ENCODE assay signal across 2 cellular contexts in the genomic region with DNA sequence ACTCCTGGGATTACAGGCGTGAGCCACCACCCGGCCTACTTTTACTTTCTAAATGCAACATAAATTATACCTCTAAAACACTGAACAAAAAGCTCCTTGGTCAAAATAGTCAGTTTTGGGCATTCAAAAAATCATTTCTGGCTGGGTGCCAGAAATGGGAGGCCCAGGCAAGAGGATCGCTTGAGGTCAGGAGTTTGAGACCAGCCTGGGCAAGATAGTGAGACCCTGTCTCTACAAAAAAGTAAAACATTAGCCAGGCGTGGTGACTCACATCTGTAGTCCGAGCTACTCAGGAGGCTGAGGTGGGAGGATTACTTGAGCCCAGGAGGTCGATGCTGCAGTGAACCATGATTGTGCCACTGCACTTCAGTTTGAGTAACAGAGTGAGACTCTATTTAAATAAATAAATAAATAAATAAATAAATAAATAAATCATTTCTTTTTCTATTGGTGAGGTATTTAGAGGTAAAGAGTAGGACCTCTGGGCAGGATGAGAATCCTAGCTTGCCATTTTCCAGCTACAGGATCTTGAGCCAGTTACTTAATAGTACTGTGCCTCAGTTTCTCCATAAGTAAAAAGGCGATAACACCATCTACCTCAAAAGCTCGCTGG.
TF ChIP-seq lines count a peak whose summit lies in the region.

No MANE protein-coding gene starts in this region.

TF ChIP-seq in HepG2, 621 proteins besides CTCF, POLR2A, EP300 and RAD21:
- TF ChIP-seq DMAP1 (CRISPR knock-in tag; IDR thresholded peaks at IDR 0.05) (no peak), ZNF121 (CRISPR knock-in tag; IDR thresholded peaks at IDR 0.05) (peak; percentile 66; the same call in 1 of the 2 replicates), ZNF816 (CRISPR knock-in tag; IDR thresholded peaks at IDR 0.05; ENCODE audit: borderline replicate concordance) (no peak), HMG20A (CRISPR knock-in tag; IDR thresholded peaks at IDR 0.05; ENCODE audit: borderline replicate concordance) (no peak), NCOR1 (IDR thresholded peaks at IDR 0.05; ENCODE audit: borderline replicate concordance, low read length) (no peak), NR2F1 (CRISPR knock-in tag; IDR thresholded peaks at IDR 0.05) (no peak), ZNF550 (CRISPR knock-in tag; IDR thresholded peaks at IDR 0.05; ENCODE audit: borderline replicate concordance) (no peak), LCORL (IDR thresholded peaks at IDR 0.05) (peak; percentile 87), LCORL (CRISPR knock-in tag; IDR thresholded peaks at IDR 0.05) (no peak), PHF20 (CRISPR knock-in tag; IDR thresholded peaks at IDR 0.05) (no peak), RFX3 (CRISPR knock-in tag; IDR thresholded peaks at IDR 0.05) (no peak)
- TF ChIP-seq, protein P1, sequence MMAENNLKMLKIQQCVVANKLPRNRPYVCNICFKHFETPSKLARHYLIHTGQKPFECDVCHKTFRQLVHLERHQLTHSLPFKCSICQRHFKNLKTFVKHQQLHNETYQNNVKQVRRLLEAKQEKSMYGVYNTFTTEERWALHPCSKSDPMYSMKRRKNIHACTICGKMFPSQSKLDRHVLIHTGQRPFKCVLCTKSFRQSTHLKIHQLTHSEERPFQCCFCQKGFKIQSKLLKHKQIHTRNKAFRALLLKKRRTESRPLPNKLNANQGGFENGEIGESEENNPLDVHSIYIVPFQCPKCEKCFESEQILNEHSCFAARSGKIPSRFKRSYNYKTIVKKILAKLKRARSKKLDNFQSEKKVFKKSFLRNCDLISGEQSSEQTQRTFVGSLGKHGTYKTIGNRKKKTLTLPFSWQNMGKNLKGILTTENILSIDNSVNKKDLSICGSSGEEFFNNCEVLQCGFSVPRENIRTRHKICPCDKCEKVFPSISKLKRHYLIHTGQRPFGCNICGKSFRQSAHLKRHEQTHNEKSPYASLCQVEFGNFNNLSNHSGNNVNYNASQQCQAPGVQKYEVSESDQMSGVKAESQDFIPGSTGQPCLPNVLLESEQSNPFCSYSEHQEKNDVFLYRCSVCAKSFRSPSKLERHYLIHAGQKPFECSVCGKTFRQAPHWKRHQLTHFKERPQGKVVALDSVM (CRISPR knock-in tag; IDR thresholded peaks at IDR 0.05): peak; percentile 82

TF ChIP-seq in WTC11, 78 proteins besides CTCF, POLR2A, EP300 and RAD21:
- no peak for TF ChIP-seq OVOL2 (CRISPR knock-in tag; IDR thresholded peaks at IDR 0.05; ENCODE audit: borderline replicate concordance)
- no peak for TF ChIP-seq GRHL2 (CRISPR knock-in tag; IDR thresholded peaks at IDR 0.05; ENCODE audit: insufficient replicate concordance, severe bottlenecking)
- TF ChIP-seq, protein P2, sequence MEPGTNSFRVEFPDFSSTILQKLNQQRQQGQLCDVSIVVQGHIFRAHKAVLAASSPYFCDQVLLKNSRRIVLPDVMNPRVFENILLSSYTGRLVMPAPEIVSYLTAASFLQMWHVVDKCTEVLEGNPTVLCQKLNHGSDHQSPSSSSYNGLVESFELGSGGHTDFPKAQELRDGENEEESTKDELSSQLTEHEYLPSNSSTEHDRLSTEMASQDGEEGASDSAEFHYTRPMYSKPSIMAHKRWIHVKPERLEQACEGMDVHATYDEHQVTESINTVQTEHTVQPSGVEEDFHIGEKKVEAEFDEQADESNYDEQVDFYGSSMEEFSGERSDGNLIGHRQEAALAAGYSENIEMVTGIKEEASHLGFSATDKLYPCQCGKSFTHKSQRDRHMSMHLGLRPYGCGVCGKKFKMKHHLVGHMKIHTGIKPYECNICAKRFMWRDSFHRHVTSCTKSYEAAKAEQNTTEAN (CRISPR knock-in tag; IDR thresholded peaks at IDR 0.05): no peak
- TF ChIP-seq ZNF138 (CRISPR knock-in tag; conservative IDR thresholded peaks at IDR 0.05): no peak
- TF ChIP-seq TCF7 (CRISPR knock-in tag; IDR thresholded peaks at IDR 0.05; ENCODE audit: low read depth): no peak
- peak; percentile 63; the same call in 1 of the 2 replicates for TF ChIP-seq ZNF121 (CRISPR knock-in tag; IDR thresholded peaks at IDR 0.05)
